In the genomic region with DNA sequence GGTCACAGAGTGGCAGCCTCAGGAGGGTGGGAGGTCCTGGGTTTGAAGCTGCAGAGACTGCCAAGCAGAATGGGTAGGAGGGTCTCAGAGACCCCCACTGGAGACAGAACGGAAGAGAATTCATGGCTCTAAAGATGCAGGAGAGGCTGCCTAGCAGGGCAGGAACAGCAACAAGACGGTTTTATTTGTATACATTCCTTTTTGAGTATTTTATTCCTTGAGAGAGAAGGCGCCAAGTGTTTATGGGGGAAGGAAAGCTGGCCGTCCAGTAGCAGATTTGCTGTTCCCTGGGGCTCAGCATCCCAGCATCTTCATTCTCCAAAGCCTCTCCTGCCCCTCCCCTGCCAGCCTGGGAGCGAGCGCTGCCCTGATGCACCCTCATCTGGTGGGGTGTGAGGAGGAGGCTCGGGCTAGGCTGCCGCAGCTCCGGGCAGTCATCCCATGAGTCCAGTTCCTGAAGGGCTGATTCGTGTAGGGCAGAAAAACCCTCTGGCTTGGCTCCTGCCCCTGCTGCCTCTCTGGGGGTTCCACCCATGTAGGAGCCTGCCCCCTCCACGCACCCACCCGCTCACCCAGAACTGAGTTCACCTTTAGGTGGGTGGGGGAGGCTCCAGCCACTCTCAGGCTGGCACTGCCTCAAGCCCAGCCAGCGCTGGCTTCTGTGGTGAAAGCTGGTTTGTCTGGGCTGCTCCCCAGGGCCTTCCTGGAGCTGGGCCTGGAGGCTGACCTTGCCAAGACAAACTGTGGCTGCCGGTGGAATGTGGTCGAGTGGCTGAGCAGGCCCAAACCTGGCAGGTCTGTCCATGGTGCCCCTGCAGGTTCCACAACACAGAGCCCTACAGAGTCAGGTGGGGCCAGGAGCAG, we compare ENCODE assay signal across 14 cellular contexts. TPM values are rescaled to one million over a fixed set of nuclear protein-coding genes. Genes with fewer than 3 reads are reported as not detected.
DNase-seq lines count a peak whose midpoint lies in the region; ATAC-seq, FAIRE-seq and TF ChIP-seq lines count a peak whose summit lies in the region.
"Had no signal": no experiment of that assay in that cellular context is flagged by ENCODE, and none has a peak within 500 bp of the region (broad histone marks: within the 10 kb centered on the region; RNA-seq: fewer than 3 reads in every experiment).

No MANE protein-coding gene starts in this region.

- dilution Hi-C loops in endothelial cell of umbilical vein (cut with MboI; ENCODE audit: extremely low pct_ligation_motif_present, low sequenced_read_pairs), result no loop called here

- no peaks in the 10 kb centered on the region for H4K20me1 ChIP-seq in endothelial cell of umbilical vein (replicated peaks; ENCODE audit: control insufficient read depth, extremely low read depth, insufficient read depth, low read length)

- peak; percentile 84 for FAIRE-seq in endothelial cell of umbilical vein (lab: Jason Lieb, UNC)

- no peak overlapping the region for H3K4me2 ChIP-seq in endothelial cell of umbilical vein (ENCODE audit: insufficient read depth, low read length)
- H3K4me2 ChIP-seq: hepatocyte, neural progenitor cell had no signal

- DNase-seq in NCI-H2029 (lab: John Stamatoyannopoulos, UW) (peak; percentile 74), endothelial cell of umbilical vein (ENCODE audit: low read depth, low spot score) (peak; percentile 54), mesenteric fat pad (ENCODE audit: low spot score) (peak; percentile 89), WERI-Rb-1 (no peak)
- DNase-seq in effector memory CD4-positive, alpha-beta T cell, result no peak
- DNase-seq: CD8-positive, alpha-beta T cell; NCI-H2171; SW 1271 had no signal

- CTCF ChIA-PET in endothelial cell of umbilical vein (lab: Charles Lee), result interaction anchor here (0.6 to 4.0 kb wide), 6 partner anchors 13 to 103 kb away, joined by 3 to 21 read pairs (median 4); no protein-coding TSS in a partner anchor

- intact Hi-C loops in endothelial cell of umbilical vein (cut with micrococcal nuclease), result no loop called here

- no peaks in the 10 kb centered on the region for H3K79me2 ChIP-seq in endothelial cell of umbilical vein (ENCODE audit: control insufficient read depth, insufficient read depth, low read length)
- H3K79me2 ChIP-seq: hepatocyte had no signal

- H3K4me3 ChIP-seq in endothelial cell of umbilical vein (replicated peaks in 1 of 3; ENCODE audit: insufficient read depth in 1 of 3, low read depth in 1 of 3, low read length in 3 of 3), result no peak overlapping the region
- no peak overlapping the region for H3K4me3 ChIP-seq in WERI-Rb-1 (ENCODE audit: low read depth, low read length)
- no peak overlapping the region for H3K4me3 ChIP-seq in effector memory CD4-positive, alpha-beta T cell (ENCODE audit: insufficient read depth, low read depth, low read length, poor library complexity, severe bottlenecking)
- H3K4me3 ChIP-seq: cardiac muscle cell, hepatocyte, neural progenitor cell had no signal

- POLR2A ChIA-PET in endothelial cell of umbilical vein (lab: Charles Lee), result no interaction called here

- H3K27me3 ChIP-seq in endothelial cell of umbilical vein (ENCODE audit: control insufficient read depth in 2 of 2, insufficient read depth in 2 of 2, low read length in 2 of 2) (peaks cover 0 to 1% of the 10 kb centered on the region in 2 experiments), WERI-Rb-1 (ENCODE audit: insufficient read depth, low read depth, severe bottlenecking) (no peaks in the 10 kb centered on the region)
- H3K27me3 ChIP-seq in effector memory CD4-positive, alpha-beta T cell (replicated peaks; ENCODE audit: control insufficient read depth, insufficient read depth, low read length, poor library complexity, severe bottlenecking), result no peaks in the 10 kb centered on the region
- H3K27me3 ChIP-seq: neural progenitor cell had no signal

- no peaks in the 10 kb centered on the region for H3K36me3 ChIP-seq in endothelial cell of umbilical vein (ENCODE audit: control insufficient read depth in 2 of 2, extremely low read depth in 1 of 2, insufficient read depth in 2 of 2, low read length in 2 of 2)
- no peaks in the 10 kb centered on the region for H3K36me3 ChIP-seq in WERI-Rb-1
- H3K36me3 ChIP-seq in effector memory CD4-positive, alpha-beta T cell (ENCODE audit: control insufficient read depth, insufficient read depth, low read length), result no peaks in the 10 kb centered on the region
- H3K36me3 ChIP-seq: cardiac muscle cell, neural progenitor cell had no signal

- no peak overlapping the region for H3K9ac ChIP-seq in endothelial cell of umbilical vein (replicated peaks; ENCODE audit: extremely low read depth, insufficient read depth, low read length)
- H3K9ac ChIP-seq: neural progenitor cell had no signal

- peaks cover 11% of the 10 kb centered on the region for H3K4me1 ChIP-seq in endothelial cell of umbilical vein (ENCODE audit: control insufficient read depth, extremely low read depth, insufficient read depth, low read length)
- H3K4me1 ChIP-seq in effector memory CD4-positive, alpha-beta T cell (ENCODE audit: control insufficient read depth, insufficient read depth, low read length, poor library complexity, severe bottlenecking), result no peaks in the 10 kb centered on the region

- H2AFZ ChIP-seq in endothelial cell of umbilical vein (ENCODE audit: low read depth, low read length), result peak overlapping the region; percentile 50
- H2AFZ ChIP-seq: hepatocyte, neural progenitor cell had no signal

- no TSS peak for BruUV-seq in endothelial cell of umbilical vein (replicated peaks; lab: Mats Ljungman, UMichigan)

- TF ChIP-seq POLR2A in endothelial cell of umbilical vein (IDR thresholded peaks at IDR 0.05; ENCODE audit: low read depth, low read length), result no peak

- H3K9me1 ChIP-seq in endothelial cell of umbilical vein (replicated peaks; ENCODE audit: control insufficient read depth, extremely low read depth, insufficient read depth, low read length), result no peaks in the 10 kb centered on the region

- TF ChIP-seq CTCF in C4-2B (conservative IDR thresholded peaks at IDR 0.05), result no peak
- TF ChIP-seq CTCF in endothelial cell of umbilical vein (IDR thresholded peaks at IDR 0.05; ENCODE audit: extremely low read depth in 1 of 2, insufficient read depth in 1 of 2, low read depth in 1 of 2, low read length in 2 of 2), result no peak
- TF ChIP-seq CTCF in WERI-Rb-1 (IDR thresholded peaks at IDR 0.05; ENCODE audit: low read depth, low read length), result no peak

- no peak for ATAC-seq in HG02885 (IDR thresholded peaks at IDR 0.05; ENCODE audit: poor library complexity, unreplicated experiment)
- ATAC-seq in GM21825 (IDR thresholded peaks at IDR 0.05; ENCODE audit: unreplicated experiment), result no peak
- ATAC-seq: CD8-positive, alpha-beta T cell had no signal

- H3K27ac ChIP-seq in C4-2B (peak overlapping the region; percentile 87), endothelial cell of umbilical vein (ENCODE audit: insufficient read depth, low read depth, low read length) (no peak overlapping the region), WERI-Rb-1 (no peak overlapping the region)
- no peak overlapping the region for H3K27ac ChIP-seq in effector memory CD4-positive, alpha-beta T cell (ENCODE audit: insufficient read depth, low read length, poor library complexity, severe bottlenecking)
- H3K27ac ChIP-seq: cardiac muscle cell, hepatocyte, neural progenitor cell had no signal

- H3K9me3 ChIP-seq in endothelial cell of umbilical vein (replicated peaks; ENCODE audit: control insufficient read depth, insufficient read depth, low read length), result no peaks in the 10 kb centered on the region
- no peaks in the 10 kb centered on the region for H3K9me3 ChIP-seq in WERI-Rb-1 (ENCODE audit: severe bottlenecking)
- H3K9me3 ChIP-seq in effector memory CD4-positive, alpha-beta T cell (ENCODE audit: control insufficient read depth, low read length), result no peaks in the 10 kb centered on the region

TF ChIP-seq in endothelial cell of umbilical vein, 7 proteins besides CTCF, POLR2A, EP300 and RAD21 (continues in another document):
- TF ChIP-seq MYC (IDR thresholded peaks at IDR 0.05; ENCODE audit: low read depth, low read length), result no peak
- TF ChIP-seq FOS (IDR thresholded peaks at IDR 0.05; ENCODE audit: borderline replicate concordance, insufficient read depth, low read length), result no peak
- no peak for TF ChIP-seq GATA2 (IDR thresholded peaks at IDR 0.05; ENCODE audit: insufficient read depth, insufficient read length, low read depth, low read length)
- TF ChIP-seq MAX (IDR thresholded peaks at IDR 0.05; ENCODE audit: insufficient read depth, insufficient read length), result no peak

RNA-seq across cellular contexts. Expression of gene CPXM1, which starts 32.4 kb away (rescaled TPM):
- total RNA-seq in endothelial cell of umbilical vein, result 9.3 and 20.3 TPM in 2 replicates
- 18.9 and 21.3 TPM in 2 replicates for polyA plus RNA-seq in endothelial cell of umbilical vein
- 9.4 and 13.5 TPM in 2 replicates for polyA plus RNA-seq in endothelial cell of umbilical vein (2011; cell fraction: cytosol; rRNA removed)
- 28.8 and 35.4 TPM in 2 replicates for polyA plus RNA-seq in endothelial cell of umbilical vein (2011; cell fraction: nucleus; rRNA removed)
- 9.6 and 26.4 TPM in 2 replicates for polyA plus RNA-seq in endothelial cell of umbilical vein (2012)
- 7.7 and 9.8 TPM in 2 replicates for polyA minus RNA-seq in endothelial cell of umbilical vein
- not detected for polyA minus RNA-seq in endothelial cell of umbilical vein (2011; cell fraction: cytosol; rRNA and poly(A)+ RNA removed)
- polyA minus RNA-seq in endothelial cell of umbilical vein (2011; cell fraction: nucleus; rRNA and poly(A)+ RNA removed), result 3.2 and 5.4 TPM in 2 replicates
- 57.7 TPM for total RNA-seq in mesenteric fat pad

RNA-seq across cellular contexts. Expression of gene C20orf141, which starts 46.8 kb away (rescaled TPM):
- total RNA-seq in endothelial cell of umbilical vein (not detected in 2 replicates), mesenteric fat pad (0.84 TPM)
- not detected in 2 replicates for polyA plus RNA-seq in endothelial cell of umbilical vein
- polyA plus RNA-seq in endothelial cell of umbilical vein (2011; cell fraction: cytosol; rRNA removed), result not detected in 2 replicates
- not detected in 2 replicates for polyA plus RNA-seq in endothelial cell of umbilical vein (2011; cell fraction: nucleus; rRNA removed)
- not detected in 2 replicates for polyA plus RNA-seq in endothelial cell of umbilical vein (2012)
- not detected in 2 replicates for polyA minus RNA-seq in endothelial cell of umbilical vein
- not detected for polyA minus RNA-seq in endothelial cell of umbilical vein (2011; cell fraction: cytosol; rRNA and poly(A)+ RNA removed)
- not detected in 2 replicates for polyA minus RNA-seq in endothelial cell of umbilical vein (2011; cell fraction: nucleus; rRNA and poly(A)+ RNA removed)
- total RNA-seq: cardiac muscle cell; CD8-positive, alpha-beta T cell; hepatocyte had no signal
- polyA plus RNA-seq: cardiac muscle cell, hepatocyte had no signal

RNA-seq across cellular contexts. Expression of gene TMEM239, which starts 48.2 kb away (rescaled TPM):
- total RNA-seq in endothelial cell of umbilical vein, result not detected in 2 replicates
- not detected in 2 replicates for polyA plus RNA-seq in endothelial cell of umbilical vein
- not detected in 2 replicates for polyA plus RNA-seq in endothelial cell of umbilical vein (2011; cell fraction: cytosol; rRNA removed)
- polyA plus RNA-seq in endothelial cell of umbilical vein (2011; cell fraction: nucleus; rRNA removed), result not detected in 2 replicates
- not detected in 2 replicates for polyA plus RNA-seq in endothelial cell of umbilical vein (2012)
- polyA minus RNA-seq in endothelial cell of umbilical vein, result not detected in 2 replicates
- not detected for polyA minus RNA-seq in endothelial cell of umbilical vein (2011; cell fraction: cytosol; rRNA and poly(A)+ RNA removed)
- not detected in 2 replicates for polyA minus RNA-seq in endothelial cell of umbilical vein (2011; cell fraction: nucleus; rRNA and poly(A)+ RNA removed)
- total RNA-seq in mesenteric fat pad, result 0.10 TPM
- total RNA-seq: cardiac muscle cell; CD8-positive, alpha-beta T cell; hepatocyte had no signal
- polyA plus RNA-seq: hepatocyte had no signal

Comparison
In these comparisons a context has a peak if more than half of its experiments do, and no peak if none do; other contexts are left out.
1. DNase-seq: peak in NCI-H2029 (single experiment), endothelial cell of umbilical vein (single experiment) and mesenteric fat pad (single experiment); none in WERI-Rb-1 (single experiment) and effector memory CD4-positive, alpha-beta T cell (0 of 3).